17 cellular contexts compared by ENCODE assay signal in the genomic region with DNA sequence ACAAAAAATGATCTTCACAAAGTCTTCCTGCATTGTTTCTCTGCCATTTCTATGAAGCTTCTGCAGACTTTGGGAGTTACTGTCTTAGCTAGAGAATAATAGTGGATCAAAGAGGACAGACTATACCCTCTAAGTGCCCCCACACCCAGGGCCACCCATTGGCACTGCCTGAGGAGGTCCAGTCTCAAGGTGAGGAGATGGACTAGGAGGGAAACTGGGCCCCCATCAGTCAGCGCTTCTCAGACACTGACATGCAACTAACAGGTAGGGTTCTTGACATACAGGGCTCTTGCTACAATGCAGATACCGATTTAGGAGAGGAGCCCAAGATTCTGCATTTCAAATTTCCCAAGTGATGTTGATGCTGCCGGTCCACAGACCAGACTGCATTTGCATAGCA. TPM values are rescaled to one million over a fixed set of nuclear protein-coding genes. Genes with fewer than 3 reads are reported as not detected.
DNase-seq lines count a peak whose midpoint lies in the region; ATAC-seq lines count a peak whose summit lies in the region.
"Had no signal": no experiment of that assay in that cellular context is flagged by ENCODE, and none has a peak within 500 bp of the region (broad histone marks: within the 10 kb centered on the region; RNA-seq: fewer than 3 reads in every experiment).

No MANE protein-coding gene starts in this region.

- peaks cover 5% of the 10 kb centered on the region for H3K4me1 Mint-ChIP-seq in activated naive CD4-positive, alpha-beta T cell treated with anti-CD3 and anti-CD28 coated beads, Interleukin-2, amount 50 U/mL, for 24 hours
- peaks cover 4% of the 10 kb centered on the region for H3K4me1 Mint-ChIP-seq in activated T-helper 17 cell treated with anti-CD3 and anti-CD28 coated beads, Interleukin-2, amount 50 U/mL, for 72 hours
- peaks cover 4 to 5% of the 10 kb centered on the region in 2 donors for H3K4me1 Mint-ChIP-seq in natural killer cell treated with Interleukin-12 subunit alpha and Interleukin-12 subunit beta and Interleukin-15 and Interleukin-18, amount 100 ng/mL, for 72 hours (ENCODE audit: low read depth in 2 of 2)

- H4K20me1 ChIP-seq in Karpas-422 (ENCODE audit: insufficient read depth, low read depth, low read length), result no peaks in the 10 kb centered on the region

- no peak overlapping the region for H2AFZ ChIP-seq in Karpas-422 (ENCODE audit: low read length)

- peaks cover 18% of the 10 kb centered on the region for H3K4me1 ChIP-seq in Karpas-422 (ENCODE audit: low read length)

- H3K9me2 ChIP-seq in Karpas-422 (replicated peaks; ENCODE audit: insufficient read depth, low read length), result no peaks in the 10 kb centered on the region

- H3K27me3 Mint-ChIP-seq in activated naive CD4-positive, alpha-beta T cell treated with anti-CD3 and anti-CD28 coated beads, Interleukin-2, amount 50 U/mL, for 24 hours, result no peaks in the 10 kb centered on the region
- no peaks in the 10 kb centered on the region for H3K27me3 Mint-ChIP-seq in activated T-helper 17 cell treated with anti-CD3 and anti-CD28 coated beads, Interleukin-2, amount 50 U/mL, for 72 hours
- H3K27me3 Mint-ChIP-seq in natural killer cell treated with Interleukin-12 subunit alpha and Interleukin-12 subunit beta and Interleukin-15 and Interleukin-18, amount 100 ng/mL, for 72 hours, result no peaks in the 10 kb centered on the region

- no peak overlapping the region for H3K27ac ChIP-seq in Karpas-422 (ENCODE audit: low read length)

- H3K27ac Mint-ChIP-seq in activated naive CD4-positive, alpha-beta T cell treated with anti-CD3 and anti-CD28 coated beads, Interleukin-2, amount 50 U/mL, for 24 hours, result peak overlapping the region; percentile 37
- peak overlapping the region; percentile 55 for H3K27ac Mint-ChIP-seq in activated T-helper 17 cell treated with anti-CD3 and anti-CD28 coated beads, Interleukin-2, amount 50 U/mL, for 72 hours
- peak overlapping the region; percentile 13 to 22 for H3K27ac Mint-ChIP-seq in natural killer cell treated with Interleukin-12 subunit alpha and Interleukin-12 subunit beta and Interleukin-15 and Interleukin-18, amount 100 ng/mL, for 72 hours

- H3K36me3 Mint-ChIP-seq in activated naive CD4-positive, alpha-beta T cell treated with anti-CD3 and anti-CD28 coated beads, Interleukin-2, amount 50 U/mL, for 24 hours, result peaks cover 12% of the 10 kb centered on the region
- H3K36me3 Mint-ChIP-seq in activated T-helper 17 cell treated with anti-CD3 and anti-CD28 coated beads, Interleukin-2, amount 50 U/mL, for 72 hours (ENCODE audit: low read depth), result peaks cover 64% of the 10 kb centered on the region
- H3K36me3 Mint-ChIP-seq in natural killer cell treated with Interleukin-12 subunit alpha and Interleukin-12 subunit beta and Interleukin-15 and Interleukin-18, amount 100 ng/mL, for 72 hours, result peaks cover 8% of the 10 kb centered on the region

- H3K79me2 ChIP-seq in Karpas-422 (ENCODE audit: low read length), result peaks cover 2% of the 10 kb centered on the region; the same call in 1 of the 2 replicates

- H3K9me3 ChIP-seq in Karpas-422 (ENCODE audit: low read length), result no peaks in the 10 kb centered on the region
- H3K9me3 ChIP-seq: MG63 had no signal

- H3K9ac ChIP-seq in Karpas-422 (ENCODE audit: low read length), result no peak overlapping the region

- no peaks in the 10 kb centered on the region for H3K27me3 ChIP-seq in Karpas-422 (ENCODE audit: low read length)
- H3K27me3 ChIP-seq: MG63 had no signal

- no peak for DNase-seq in activated naive CD4-positive, alpha-beta T cell (lab: John Stamatoyannopoulos, UW)
- DNase-seq in Karpas-422, result peak; percentile 39
- no peak for DNase-seq in natural killer cell treated with Interleukin-12 subunit alpha and Interleukin-12 subunit beta and Interleukin-15 and Interleukin-18, amount 100 ng/mL, for 72 hours (ENCODE audit: low spot score)
- DNase-seq in NCI-H1105 treated with DMSO at 0.1 percent for 48 hours (lab: John Stamatoyannopoulos, UW), result no peak
- no peak for DNase-seq in COLO668 (lab: John Stamatoyannopoulos, UW; ENCODE audit: unreplicated experiment)
- DNase-seq: ACHN, AML-193, DMS79, H7, MG63, NCI-H1092, NCI-H2081 treated with DMSO at 0.1 percent for 48 hours, NCI-H510A, Right ventricle myocardium superior had no signal

- peaks cover 25% of the 10 kb centered on the region for H3K36me3 ChIP-seq in Karpas-422 (ENCODE audit: insufficient read depth, low read length)

- H3K4me3 ChIP-seq in Karpas-422 (ENCODE audit: low read length), result no peak overlapping the region
- H3K4me3 ChIP-seq: MG63 had no signal

- no peak overlapping the region for H3K4me2 ChIP-seq in Karpas-422 (ENCODE audit: low read depth, low read length, poor library complexity, severe bottlenecking)

- no peaks in the 10 kb centered on the region for H3K9me3 Mint-ChIP-seq in activated naive CD4-positive, alpha-beta T cell treated with anti-CD3 and anti-CD28 coated beads, Interleukin-2, amount 50 U/mL, for 24 hours
- H3K9me3 Mint-ChIP-seq in activated T-helper 17 cell treated with anti-CD3 and anti-CD28 coated beads, Interleukin-2, amount 50 U/mL, for 72 hours, result no peaks in the 10 kb centered on the region
- no peaks in the 10 kb centered on the region for H3K9me3 Mint-ChIP-seq in natural killer cell treated with Interleukin-12 subunit alpha and Interleukin-12 subunit beta and Interleukin-15 and Interleukin-18, amount 100 ng/mL, for 72 hours

- no peak overlapping the region for H3K4me3 Mint-ChIP-seq in activated naive CD4-positive, alpha-beta T cell treated with anti-CD3 and anti-CD28 coated beads, Interleukin-2, amount 50 U/mL, for 24 hours
- H3K4me3 Mint-ChIP-seq in activated T-helper 17 cell treated with anti-CD3 and anti-CD28 coated beads, Interleukin-2, amount 50 U/mL, for 72 hours, result no peak overlapping the region
- H3K4me3 Mint-ChIP-seq in natural killer cell treated with Interleukin-12 subunit alpha and Interleukin-12 subunit beta and Interleukin-15 and Interleukin-18, amount 100 ng/mL, for 72 hours, result no peak overlapping the region

- ATAC-seq in activated T-helper 17 cell treated with anti-CD3 and anti-CD28 coated beads, Interleukin-2, amount 50 U/mL, for 72 hours (replicated peaks), result no peak
- ATAC-seq in natural killer cell treated with Interleukin-12 subunit alpha and Interleukin-12 subunit beta and Interleukin-15 and Interleukin-18, amount 100 ng/mL, for 72 hours, result no peak
- ATAC-seq in GM21515 (IDR thresholded peaks at IDR 0.05; ENCODE audit: unreplicated experiment), result no peak

RNA-seq across cellular contexts. Expression of a gene that starts 17.4 kb away (rescaled TPM):
- total RNA-seq in Karpas-422 (2014; rRNA removed; shearing (Covaris generic); ENCODE audit: low replicate concordance), result 124 and 228 TPM in 2 replicates
- 10 to 100 TPM; 50.6 to 64.2 TPM for total RNA-seq in activated T-helper 17 cell treated with anti-CD3 and anti-CD28 coated beads, Interleukin-2, amount 50 U/mL, for 72 hours
- total RNA-seq in natural killer cell treated with Interleukin-12 subunit alpha and Interleukin-12 subunit beta and Interleukin-15 and Interleukin-18, amount 100 ng/mL, for 72 hours, result 10 to 100 TPM; 68.3 to 78.1 TPM

RNA-seq across cellular contexts. Expression of a gene that starts 24.3 kb away (rescaled TPM):
- total RNA-seq in Karpas-422 (2014; rRNA removed; shearing (Covaris generic); ENCODE audit: low replicate concordance), result 99.1 and 185 TPM in 2 replicates
- total RNA-seq in activated T-helper 17 cell treated with anti-CD3 and anti-CD28 coated beads, Interleukin-2, amount 50 U/mL, for 72 hours, result 100 to 1,000 TPM; 346 to 572 TPM
- total RNA-seq in natural killer cell treated with Interleukin-12 subunit alpha and Interleukin-12 subunit beta and Interleukin-15 and Interleukin-18, amount 100 ng/mL, for 72 hours, result 100 to 1,000 TPM; 288 to 377 TPM

RNA-seq across cellular contexts. Expression of a gene that starts 31.4 kb away (rescaled TPM):
- total RNA-seq in Karpas-422 (2014; rRNA removed; shearing (Covaris generic); ENCODE audit: low replicate concordance), result 12.5 and 26.8 TPM in 2 replicates
- 10 to 100 TPM; 53.8 to 70.5 TPM for total RNA-seq in activated T-helper 17 cell treated with anti-CD3 and anti-CD28 coated beads, Interleukin-2, amount 50 U/mL, for 72 hours
- total RNA-seq in natural killer cell treated with Interleukin-12 subunit alpha and Interleukin-12 subunit beta and Interleukin-15 and Interleukin-18, amount 100 ng/mL, for 72 hours, result 10 to 100 TPM; 48.7 to 52.0 TPM
